In genomic region chr18:9475643-9476580, GRCh38 we compare ENCODE assay signal across 8 cellular contexts. TPM values are rescaled to one million over a fixed set of nuclear protein-coding genes. Genes with fewer than 3 reads are reported as not detected.
A peak's percentile ranks its signal among the peaks of the same experiment; 100 is the strongest.
DNase-seq lines count a peak whose midpoint lies in the region; ATAC-seq and TF ChIP-seq lines count a peak whose summit lies in the region.

No MANE protein-coding gene starts in this region.

- H3K36me3 Mint-ChIP-seq in CD8-positive, alpha-beta T cell, result peaks cover 30% of the 10 kb centered on the region
- H3K36me3 Mint-ChIP-seq in WTC11, result peaks cover 12% of the 10 kb centered on the region

- peak overlapping the region; percentile 67 for H3K27ac ChIP-seq in CD8-positive, alpha-beta T cell (ENCODE audit: low read depth, low read length)
- H3K27ac ChIP-seq in HUES64 (ENCODE audit: low read depth, low read length), result peak overlapping the region; percentile 57; the same call in 1 of the 2 replicates
- H3K27ac ChIP-seq in muscle layer of colon (ENCODE audit: low read depth, low read length), result peak overlapping the region; percentile 77
- H3K27ac ChIP-seq in stomach smooth muscle (ENCODE audit: low read length), result peak overlapping the region; percentile 62

- CTCF ChIA-PET in CD8-positive, alpha-beta T cell (lab: Charles Lee), result no interaction called here
- CTCF ChIA-PET in WTC11 (lab: Charles Lee), result interaction anchor here (0.9 kb wide), 1 partner anchor 72 kb away, joined by 3 read pairs; no protein-coding TSS in a partner anchor

- intact Hi-C loops in CD8-positive, alpha-beta T cell (cut with DNase I, micrococcal nuclease), result loop anchor here (1.0 to 10.0 kb wide), 13 partner anchors 41 to 1051 kb away; partner anchors contain the start of genes MTCL1 (in 2 of the 2), NDUFV2 (in 2 of the 2), PPP4R1 (in 2 of the 2) and NAPG (in 1 of the 2)

- no peaks in the 10 kb centered on the region for H3K27me3 ChIP-seq in CD8-positive, alpha-beta T cell (ENCODE audit: insufficient read depth, low read length)
- no peaks in the 10 kb centered on the region for H3K27me3 ChIP-seq in HUES64 (ENCODE audit: insufficient read depth, low read length)
- no peaks in the 10 kb centered on the region for H3K27me3 ChIP-seq in muscle layer of colon (ENCODE audit: control insufficient read depth in 1 of 2, insufficient read depth in 2 of 2, low read length in 2 of 2)
- no peaks in the 10 kb centered on the region for H3K27me3 ChIP-seq in stomach smooth muscle (ENCODE audit: control insufficient read depth in 1 of 2, insufficient read depth in 2 of 2, low read length in 2 of 2)

- peak in 5 of 7 experiments; percentile 37 to 55 (median 53) for DNase-seq in CD8-positive, alpha-beta T cell
- DNase-seq in WTC11 (ENCODE audit: low spot score) (no peak), dermis blood vessel endothelial cell (peak; percentile 56)

- ATAC-seq in CD8-positive, alpha-beta T cell, result peak; percentile 30
- ATAC-seq in WTC11, result no peak
- no peak for ATAC-seq in HG02759 (IDR thresholded peaks at IDR 0.05; ENCODE audit: unreplicated experiment)

- peaks cover 40% of the 10 kb centered on the region for H3K4me1 Mint-ChIP-seq in CD8-positive, alpha-beta T cell (ENCODE audit: low read depth)
- H3K4me1 Mint-ChIP-seq in WTC11, result peaks cover 16% of the 10 kb centered on the region

- peak overlapping the region; percentile 93 for H3K4me3 ChIP-seq in CD8-positive, alpha-beta T cell (ENCODE audit: low read depth, low read length)
- H3K4me3 ChIP-seq in HUES64 (ENCODE audit: low read length), result peak overlapping the region; percentile 85
- H3K4me3 ChIP-seq in muscle layer of colon (ENCODE audit: low read depth in 1 of 2, low read length in 2 of 2), result peak overlapping the region; percentile 59 to 96
- H3K4me3 ChIP-seq in stomach smooth muscle (ENCODE audit: low read length in 2 of 2), result peak overlapping the region; percentile 79 to 95

- no peaks in the 10 kb centered on the region for H3K9me3 ChIP-seq in CD8-positive, alpha-beta T cell (ENCODE audit: low read length)
- H3K9me3 ChIP-seq in HUES64 (ENCODE audit: insufficient read depth, low read depth, low read length), result no peaks in the 10 kb centered on the region
- no peaks in the 10 kb centered on the region for H3K9me3 ChIP-seq in muscle layer of colon (ENCODE audit: low read length)
- H3K9me3 ChIP-seq in stomach smooth muscle (ENCODE audit: control insufficient read depth in 2 of 2, low read length in 2 of 2), result no peaks in the 10 kb centered on the region

- no peak for TF ChIP-seq CTCF in CD8-positive, alpha-beta T cell (IDR thresholded peaks at IDR 0.05)
- no peak for TF ChIP-seq CTCF in WTC11 (IDR thresholded peaks at IDR 0.05)

- peak; percentile 12 for TF ChIP-seq POLR2A in GM19193 (IDR thresholded peaks at IDR 0.05; ENCODE audit: extremely low read depth, insufficient read depth, insufficient read length)

- no peaks in the 10 kb centered on the region for H3K36me3 ChIP-seq in CD8-positive, alpha-beta T cell (ENCODE audit: insufficient read depth, low read length)
- 0 out of 2 replicates have a peak, but pooled peaks cover 6% of the 10 kb centered on the region for H3K36me3 ChIP-seq in HUES64 (ENCODE audit: insufficient read depth, low read length)
- H3K36me3 ChIP-seq in muscle layer of colon (ENCODE audit: insufficient read depth, low read length), result no peaks in the 10 kb centered on the region
- H3K36me3 ChIP-seq in stomach smooth muscle (ENCODE audit: control insufficient read depth in 2 of 2, insufficient read depth in 2 of 2, low read length in 2 of 2), result peaks cover 0 to 4% of the 10 kb centered on the region in 2 donors

- peak overlapping the region; percentile 98 for H3K4me3 Mint-ChIP-seq in CD8-positive, alpha-beta T cell
- peak overlapping the region; percentile 87 for H3K4me3 Mint-ChIP-seq in WTC11

- POLR2A ChIA-PET in CD8-positive, alpha-beta T cell (lab: Charles Lee), result interaction anchor here (1.1 to 2.2 kb wide), 2 partner anchors 19 to 142 kb away, joined by 3 to 7 read pairs; partner anchors contain the start of gene TWSG1
- POLR2A ChIA-PET in WTC11 (lab: Charles Lee), result interaction anchor here (0.7 kb wide), 1 partner anchor 734 kb away, joined by 4 read pairs; no protein-coding TSS in a partner anchor

- peaks cover 9% of the 10 kb centered on the region for H3K4me1 ChIP-seq in CD8-positive, alpha-beta T cell (ENCODE audit: insufficient read depth, low read length)
- H3K4me1 ChIP-seq in HUES64 (ENCODE audit: insufficient read depth, low read length) (peaks cover 6% of the 10 kb centered on the region), muscle layer of colon (ENCODE audit: insufficient read depth, low read length) (peaks cover 20% of the 10 kb centered on the region), stomach smooth muscle (ENCODE audit: control insufficient read depth, insufficient read depth, low read length) (no peaks in the 10 kb centered on the region)

- H3K9ac ChIP-seq in HUES64 (ENCODE audit: low read depth, low read length) (peak overlapping the region; percentile 78), muscle layer of colon (ENCODE audit: low read length) (peak overlapping the region; percentile 88), stomach smooth muscle (ENCODE audit: low read length in 2 of 2) (peak overlapping the region; percentile 79 to 83)

- no peaks in the 10 kb centered on the region for H3K9me3 Mint-ChIP-seq in CD8-positive, alpha-beta T cell
- H3K9me3 Mint-ChIP-seq in WTC11, result no peaks in the 10 kb centered on the region

- WGBS in HUES64, result 3% methylated on average over 59 of the region's 59 CpGs

- H3K27ac Mint-ChIP-seq in CD8-positive, alpha-beta T cell, result peak overlapping the region; percentile 97
- H3K27ac Mint-ChIP-seq in WTC11, result peak overlapping the region; percentile 90

- H3K27me3 Mint-ChIP-seq in CD8-positive, alpha-beta T cell (ENCODE audit: low read depth), result peaks cover 5% of the 10 kb centered on the region
- no peaks in the 10 kb centered on the region for H3K27me3 Mint-ChIP-seq in WTC11 (ENCODE audit: low read depth)

TF ChIP-seq in WTC11, 78 proteins besides CTCF, POLR2A, EP300 and RAD21:
- TF ChIP-seq FOXK1 (CRISPR knock-in tag; IDR thresholded peaks at IDR 0.05) (no peak), USF1 (CRISPR knock-in tag; IDR thresholded peaks at IDR 0.05) (no peak), NFE2L1 (CRISPR knock-in tag; IDR thresholded peaks at IDR 0.05) (0 out of 2 replicates have a peak, but pooled peaks have one; percentile 61), ZNF423 (CRISPR knock-in tag; IDR thresholded peaks at IDR 0.05) (peak; percentile 58), TEAD4 (CRISPR knock-in tag; IDR thresholded peaks at IDR 0.05) (peak; percentile 56; the same call in 1 of the 2 replicates), ZNF512 (CRISPR knock-in tag; IDR thresholded peaks at IDR 0.05; ENCODE audit: borderline replicate concordance) (0 out of 2 replicates have a peak, but pooled peaks have one; percentile 23), ESRRA (CRISPR knock-in tag; IDR thresholded peaks at IDR 0.05; ENCODE audit: borderline replicate concordance) (no peak), ATF2 (CRISPR knock-in tag; IDR thresholded peaks at IDR 0.05; ENCODE audit: borderline replicate concordance, low read depth) (0 out of 2 replicates have a peak, but pooled peaks have one; percentile 39), ZBTB43 (CRISPR knock-in tag; IDR thresholded peaks at IDR 0.05) (peak; percentile 45; the same call in 1 of the 2 replicates), FOXP1 (CRISPR knock-in tag; IDR thresholded peaks at IDR 0.05; ENCODE audit: borderline replicate concordance) (peak; percentile 95)

RNA-seq across cellular contexts. Expression of gene RALBP1, which starts 0.6 kb away (rescaled TPM):
- total RNA-seq in CD8-positive, alpha-beta T cell, result 1 to 10 TPM; 5.4 to 7.9 TPM
- 41.0 TPM for polyA plus RNA-seq in HUES64 (2013, experiment 1 of 2)
- 46.3 TPM for polyA plus RNA-seq in HUES64 (2013, experiment 2 of 2)
- total RNA-seq in WTC11 (2021) (59.9 to 69.3 TPM (median 61.4 TPM) in 3 replicates), dermis blood vessel endothelial cell (99.9 and 120 TPM in 2 replicates)
